Comparison of ENCODE assay signal across 7 cellular contexts in the genomic region with DNA sequence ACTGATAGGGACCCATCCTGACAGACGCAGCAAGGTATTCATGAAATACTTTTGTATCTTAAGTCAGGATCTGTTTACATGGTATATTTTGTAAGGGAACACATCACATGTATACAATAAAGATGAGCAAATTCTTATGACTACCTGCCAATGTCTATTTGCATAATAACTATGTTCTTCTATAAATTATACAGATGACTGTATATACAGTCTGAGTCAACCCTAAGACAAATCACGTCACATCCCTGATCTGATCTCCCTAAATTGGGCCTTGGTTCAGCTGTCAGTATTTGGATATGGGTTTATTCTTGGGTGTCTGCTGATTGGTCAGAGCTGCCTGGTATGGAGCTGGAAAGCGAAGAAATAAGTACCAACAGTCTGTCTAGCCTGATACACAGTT.
"Had no signal": no experiment of that assay in that cellular context is flagged by ENCODE, and none has a peak within 500 bp of the region (broad histone marks: within the 10 kb centered on the region; RNA-seq: fewer than 3 reads in every experiment).

No MANE protein-coding gene starts in this region.

- H3K27ac ChIP-seq: HL-60 had no signal

- H3K4me3 ChIP-seq: K562 had no signal

- H3K4me1 Mint-ChIP-seq: IgD-negative memory B cell had no signal

- ATAC-seq: HepG2, K562 had no signal

- DNase-seq: IMR-90, KBM-7, KG1 had no signal

- H3K27me3 Mint-ChIP-seq: IgD-negative memory B cell had no signal

- H3K4me3 Mint-ChIP-seq: IgD-negative memory B cell had no signal

- H3K36me3 Mint-ChIP-seq: IgD-negative memory B cell had no signal

- H3K27ac Mint-ChIP-seq: IgD-negative memory B cell had no signal
